In genomic region chr20:47258745-47259695, GRCh38 we compare ENCODE assay signal across 8 cellular contexts.
DNase-seq lines count a peak whose midpoint lies in the region; ATAC-seq and TF ChIP-seq lines count a peak whose summit lies in the region.

No MANE protein-coding gene starts in this region.

- no peak for TF ChIP-seq CTCF in PC-9 (conservative IDR thresholded peaks at IDR 0.05)

- peaks cover 48% of the 10 kb centered on the region for H3K79me2 ChIP-seq in PC-9 (ENCODE audit: low read depth)

- no peaks in the 10 kb centered on the region for H3K27me3 ChIP-seq in PC-9 (ENCODE audit: insufficient read depth, low read depth)

- peaks cover 44% of the 10 kb centered on the region for H3K36me3 ChIP-seq in PC-9 (ENCODE audit: low read depth)

- intact Hi-C loops in PC-9 (cut with micrococcal nuclease; ENCODE audit: unreplicated experiment): no loop called here

- no peak overlapping the region for H3K4me2 ChIP-seq in PC-9

- POLR2A ChIA-PET in PC-9 (lab: Charles Lee; ENCODE audit: unreplicated experiment): no interaction called here

- H3F3A ChIP-seq in PC-9 (ENCODE audit: insufficient read depth, low read depth): peaks cover 71% of the 10 kb centered on the region

- H3K9me2 ChIP-seq in PC-9 (ENCODE audit: insufficient read depth): no peaks in the 10 kb centered on the region

- H4K20me1 ChIP-seq in PC-9 (ENCODE audit: insufficient read depth): peaks cover 54% of the 10 kb centered on the region

- CTCF ChIA-PET in PC-9 (lab: Charles Lee): no interaction called here

- H3K4me1 ChIP-seq in PC-9 (replicated peaks; ENCODE audit: insufficient read depth): no peaks in the 10 kb centered on the region

- no peak overlapping the region for H2AFZ ChIP-seq in PC-9

- BruUV-seq in PC-9 (replicated peaks; lab: Mats Ljungman, UMichigan): no TSS peak

- peak overlapping the region; percentile 54 for H3K27ac ChIP-seq in PC-9

- no peak for ATAC-seq in activated CD4-positive, CD25-positive, alpha-beta regulatory T cell treated with anti-CD3 and anti-CD28 coated beads, Interleukin-2, amount 50 U/mL, for 24 hours
- ATAC-seq in GM18873 (IDR thresholded peaks at IDR 0.05; ENCODE audit: low FRiP score, unreplicated experiment): no peak

- H3K9me3 ChIP-seq in PC-9 (ENCODE audit: insufficient read depth, low read depth): no peaks in the 10 kb centered on the region

- DNase-seq in A172 (ENCODE audit: low spot score): peak; percentile 25
- peak; percentile 24 for DNase-seq in GM19240 (ENCODE audit: insufficient read length, low spot score)
- DNase-seq in PC-9: peak in 1 of 2 experiments; percentile 49
- peak; percentile 47 for DNase-seq in fibroblast of gingiva (ENCODE audit: low read depth)
- DNase-seq in renal cortical epithelial cell (ENCODE audit: low read depth): peak; percentile 86
- DNase-seq in retina: no peak

- H3K4me3 ChIP-seq in PC-9: no peak overlapping the region
